In genomic region chr10:72740526-72740925, GRCh38 we compare ENCODE assay signal across 10 cellular contexts. TPM values are rescaled to one million over a fixed set of nuclear protein-coding genes. Genes with fewer than 3 reads are reported as not detected.
DNase-seq lines count a peak whose midpoint lies in the region; ATAC-seq and TF ChIP-seq lines count a peak whose summit lies in the region.
"Had no signal": no experiment of that assay in that cellular context is flagged by ENCODE, and none has a peak within 500 bp of the region (broad histone marks: within the 10 kb centered on the region; RNA-seq: fewer than 3 reads in every experiment).

No MANE protein-coding gene starts in this region.

- in situ Hi-C loops in IMR-90 (cut with MboI; ENCODE audit: low sequenced_read_pairs), result no loop called here
- in situ Hi-C loops in GM13977 (cut with MboI; ENCODE audit: low pct_unique_long_range_greater_than_20kb, low sequenced_read_pairs, unreplicated experiment), result no loop called here

- no peaks in the 10 kb centered on the region for H3K4me1 Mint-ChIP-seq in activated CD4-positive, alpha-beta memory T cell treated with anti-CD3 and anti-CD28 coated beads, Interleukin-2, amount 10 ng/mL, durations not matched to agents 7 days and 5 days
- peaks cover 28% of the 10 kb centered on the region for H3K4me1 Mint-ChIP-seq in endothelial cell (ENCODE audit: unreplicated experiment)

- H4K20me1 ChIP-seq in IMR-90 (ENCODE audit: insufficient read depth, low read length), result peaks cover 9% of the 10 kb centered on the region; the same call in 1 of the 2 replicates

- no peak overlapping the region for H2BK20ac ChIP-seq in IMR-90 (ENCODE audit: low read depth, low read length)

- H4K8ac ChIP-seq in IMR-90 (ENCODE audit: low read depth in 2 of 2, low read length in 2 of 2), result no peak overlapping the region

- intact Hi-C loops in IMR-90 (cut with micrococcal nuclease), result no loop called here
- intact Hi-C loops in body of pancreas (cut with DNase I), result no loop called here

- TF ChIP-seq CTCF in IMR-90 (conservative IDR thresholded peaks at IDR 0.05; ENCODE audit: low read depth, low read length) (no peak), body of pancreas (IDR thresholded peaks at IDR 0.05) (no peak), GM13977 (IDR thresholded peaks at IDR 0.05; ENCODE audit: extremely low read depth, insufficient read depth, missing control alignments) (no peak), endothelial cell (IDR thresholded peaks at IDR 0.05; ENCODE audit: unreplicated experiment) (no peak)

- H3K36me3 ChIP-seq in IMR-90 (ENCODE audit: control insufficient read depth, insufficient read depth, low read length), result no peaks in the 10 kb centered on the region
- no peaks in the 10 kb centered on the region for H3K36me3 ChIP-seq in body of pancreas (replicated peaks in 1 of 2; ENCODE audit: insufficient read depth in 1 of 2, low read depth in 2 of 2)

- no peak overlapping the region for H2BK5ac ChIP-seq in IMR-90 (ENCODE audit: low read depth, low read length, poor library complexity, severe bottlenecking)

- no TSS peak for BruUV-seq in IMR-90 (replicated peaks; lab: Mats Ljungman, UMichigan)

- peak; percentile 20 for DNase-seq in AG20443 (ENCODE audit: low spot score)
- peak; percentile 65 for DNase-seq in IMR-90
- DNase-seq in body of pancreas, result peak in 3 of 4 donors; percentile 22 to 36 (median 23)
- DNase-seq in kidney glomerular epithelial cell (lab: John Stamatoyannopoulos, UW), result peak; percentile 35
- no peak for DNase-seq in GM13977 (ENCODE audit: low spot score)
- DNase-seq in activated CD4-positive, alpha-beta memory T cell treated with anti-CD3 and anti-CD28 coated beads, Interleukin-2, amount 10 ng/mL, durations not matched to agents 7 days and 5 days, result no peak
- no peak for DNase-seq in endothelial cell (ENCODE audit: low spot score)
- DNase-seq: GF-D8, NCI-H526 treated with DMSO at 0.1 percent for 48 hours had no signal

- no peak overlapping the region for H2BK120ac ChIP-seq in IMR-90 (ENCODE audit: low read depth, low read length)

- H4K91ac ChIP-seq in IMR-90 (ENCODE audit: insufficient read depth, low read depth, low read length), result no peak overlapping the region

- POLR2A ChIA-PET in IMR-90 (lab: Charles Lee; ENCODE audit: unreplicated experiment), result no interaction called here
- POLR2A ChIA-PET in activated CD4-positive, alpha-beta memory T cell treated with anti-CD3 and anti-CD28 coated beads, Interleukin-2, amount 10 ng/mL, durations not matched to agents 7 days and 5 days (lab: Charles Lee), result no interaction called here

- dilution Hi-C loops in IMR-90 (cut with HindIII; ENCODE audit: low sequenced_read_pairs, unreplicated experiment), result no loop called here

- no peak overlapping the region for H3K18ac ChIP-seq in IMR-90 (ENCODE audit: low read depth, low read length)

- H3K27me3 ChIP-seq in IMR-90 (ENCODE audit: control insufficient read depth, insufficient read depth, low read length), result no peaks in the 10 kb centered on the region
- H3K27me3 ChIP-seq in body of pancreas, result no peaks in the 10 kb centered on the region

- H3K27ac Mint-ChIP-seq in activated CD4-positive, alpha-beta memory T cell treated with anti-CD3 and anti-CD28 coated beads, Interleukin-2, amount 10 ng/mL, durations not matched to agents 7 days and 5 days, result no peak overlapping the region
- no peak overlapping the region for H3K27ac Mint-ChIP-seq in endothelial cell (ENCODE audit: unreplicated experiment)

- H3K4me2 ChIP-seq in IMR-90 (ENCODE audit: low read depth, low read length), result no peak overlapping the region

- H3K36me3 Mint-ChIP-seq in activated CD4-positive, alpha-beta memory T cell treated with anti-CD3 and anti-CD28 coated beads, Interleukin-2, amount 10 ng/mL, durations not matched to agents 7 days and 5 days (ENCODE audit: low read depth), result no peaks in the 10 kb centered on the region
- H3K36me3 Mint-ChIP-seq in endothelial cell (ENCODE audit: low read depth, unreplicated experiment), result no peaks in the 10 kb centered on the region

- no peak overlapping the region for H2BK15ac ChIP-seq in IMR-90 (ENCODE audit: low read depth, low read length)

- WGBS in IMR-90 (ENCODE audit: extremely low coverage in 2 of 2, insufficient read length in 1 of 2), 2 experiments, result no CpG with 5 or more reads among the region's 2 CpGs
- WGBS in body of pancreas, 2 donors, result 49 to 62% methylated on average over 2 of the region's 2 CpGs

- no peak overlapping the region for H3K23ac ChIP-seq in IMR-90 (ENCODE audit: low read depth, low read length)

- no peak overlapping the region for H3K56ac ChIP-seq in IMR-90 (ENCODE audit: extremely low read depth, insufficient read depth, low read length)

- no peak overlapping the region for H4K5ac ChIP-seq in IMR-90 (ENCODE audit: low read depth, low read length)

- peaks cover 8% of the 10 kb centered on the region for H3K9me1 ChIP-seq in IMR-90 (ENCODE audit: insufficient read depth, low read length)

- no peak for TF ChIP-seq RAD21 in IMR-90 (IDR thresholded peaks at IDR 0.05; ENCODE audit: low read length)

- H3K9ac ChIP-seq in IMR-90 (ENCODE audit: low read depth, low read length), result no peak overlapping the region

- H3K27ac ChIP-seq in IMR-90 (ENCODE audit: insufficient read depth, low read length) (no peak overlapping the region), body of pancreas (no peak overlapping the region)

- no peak overlapping the region for H2AK5ac ChIP-seq in IMR-90 (ENCODE audit: low read depth, low read length)

- no peaks in the 10 kb centered on the region for H3K27me3 Mint-ChIP-seq in activated CD4-positive, alpha-beta memory T cell treated with anti-CD3 and anti-CD28 coated beads, Interleukin-2, amount 10 ng/mL, durations not matched to agents 7 days and 5 days
- H3K27me3 Mint-ChIP-seq in endothelial cell (ENCODE audit: unreplicated experiment), result peaks cover 3% of the 10 kb centered on the region

- TF ChIP-seq POLR2A in IMR-90 (IDR thresholded peaks at IDR 0.05; ENCODE audit: low read depth, low read length) (no peak), body of pancreas (IDR thresholded peaks at IDR 0.05) (no peak)

- no peaks in the 10 kb centered on the region for H3K9me3 Mint-ChIP-seq in activated CD4-positive, alpha-beta memory T cell treated with anti-CD3 and anti-CD28 coated beads, Interleukin-2, amount 10 ng/mL, durations not matched to agents 7 days and 5 days
- H3K9me3 Mint-ChIP-seq in endothelial cell (ENCODE audit: unreplicated experiment), result no peaks in the 10 kb centered on the region

- H2AFZ ChIP-seq in IMR-90 (replicated peaks; ENCODE audit: low read length, poor library complexity), result no peak overlapping the region

- H2AK9ac ChIP-seq in IMR-90 (replicated peaks; ENCODE audit: low read depth, low read length, poor library complexity), result no peak overlapping the region

- no peak overlapping the region for H3K4ac ChIP-seq in IMR-90 (ENCODE audit: low read depth, low read length)

- H3K4me3 ChIP-seq in IMR-90 (ENCODE audit: insufficient read depth, low read depth, low read length) (no peak overlapping the region), body of pancreas (no peak overlapping the region)

- ATAC-seq in IMR-90 (ENCODE audit: low read depth), result no peak
- ATAC-seq in body of pancreas, result peak; percentile 42
- no peak for ATAC-seq in HG02642 (IDR thresholded peaks at IDR 0.05; ENCODE audit: poor library complexity, unreplicated experiment)

- H3K4me1 ChIP-seq in IMR-90 (ENCODE audit: control insufficient read depth, insufficient read depth, low read length), result peaks cover 18% of the 10 kb centered on the region
- H3K4me1 ChIP-seq in body of pancreas, result peaks cover 28% of the 10 kb centered on the region

- H3K9me3 ChIP-seq in IMR-90 (ENCODE audit: control insufficient read depth, insufficient read depth, low read length), result no peaks in the 10 kb centered on the region
- no peaks in the 10 kb centered on the region for H3K9me3 ChIP-seq in body of pancreas

- H3K14ac ChIP-seq in IMR-90 (replicated peaks; ENCODE audit: low read depth, low read length), result no peak overlapping the region

- CTCF ChIA-PET in IMR-90 (lab: Yijun Ruan, JAX), result interaction anchor here (0.6 kb wide), 1 partner anchor 54 kb away, joined by 3 read pairs; no protein-coding TSS in a partner anchor
- CTCF ChIA-PET in activated CD4-positive, alpha-beta memory T cell treated with anti-CD3 and anti-CD28 coated beads, Interleukin-2, amount 10 ng/mL, durations not matched to agents 7 days and 5 days (lab: Charles Lee), result no interaction called here

- no peak overlapping the region for H3K4me3 Mint-ChIP-seq in activated CD4-positive, alpha-beta memory T cell treated with anti-CD3 and anti-CD28 coated beads, Interleukin-2, amount 10 ng/mL, durations not matched to agents 7 days and 5 days
- no peak overlapping the region for H3K4me3 Mint-ChIP-seq in endothelial cell (ENCODE audit: unreplicated experiment)

- H3K79me1 ChIP-seq in IMR-90 (ENCODE audit: low read depth in 1 of 2, low read length in 2 of 2), result peaks cover 26 to 62% of the 10 kb centered on the region in 2 experiments

TF ChIP-seq in IMR-90, 13 proteins besides CTCF, POLR2A, EP300 and RAD21 (continues in another document):
- TF ChIP-seq CHD1 (IDR thresholded peaks at IDR 0.05; ENCODE audit: low read depth, low read length) (no peak), MAFK (IDR thresholded peaks at IDR 0.05; ENCODE audit: low read depth, low read length) (no peak), RFX5 (IDR thresholded peaks at IDR 0.05; ENCODE audit: low read depth, low read length) (no peak), FOS (IDR thresholded peaks at IDR 0.05; ENCODE audit: low read depth, low read length) (no peak), RCOR1 (IDR thresholded peaks at IDR 0.05; ENCODE audit: insufficient replicate concordance, low read length) (no peak), USF2 (IDR thresholded peaks at IDR 0.05; ENCODE audit: low read depth, low read length) (no peak), MXI1 (IDR thresholded peaks at IDR 0.05; ENCODE audit: borderline replicate concordance, low read depth, low read length) (no peak), BHLHE40 (IDR thresholded peaks at IDR 0.05; ENCODE audit: low read depth, low read length) (no peak), CEBPB (IDR thresholded peaks at IDR 0.05; ENCODE audit: low read depth, low read length) (no peak)

RNA-seq across cellular contexts. Expression of gene MCU, which starts 48.6 kb away (rescaled TPM):
- 36.2 and 39.7 TPM in 2 replicates for total RNA-seq in IMR-90 (2012; rRNA removed)
- 35.1 and 36.7 TPM in 2 replicates for polyA plus RNA-seq in IMR-90 (2012; rRNA removed)
- 9.6 and 11.2 TPM in 2 replicates for polyA plus RNA-seq in IMR-90 (2012; cell fraction: cytosol; rRNA removed)
- 12.1 and 61.4 TPM in 2 replicates for polyA plus RNA-seq in IMR-90 (2012; cell fraction: nucleus; rRNA removed; ENCODE audit: low replicate concordance)
- total RNA-seq in body of pancreas, result 10 to 100 TPM in 1 of 2 donors, 1 to 10 TPM in 1; 7.9 to 17.1 TPM
- total RNA-seq in activated CD4-positive, alpha-beta memory T cell treated with anti-CD3 and anti-CD28 coated beads, Interleukin-2, amount 10 ng/mL, durations not matched to agents 7 days and 5 days, result 10 to 100 TPM; 14.5 to 16.1 TPM
- total RNA-seq in endothelial cell (ENCODE audit: unreplicated experiment), result 39.6 TPM

Comparison
In these comparisons a context has a peak if more than half of its experiments do, and no peak if none do; other contexts are left out.
1. DNase-seq: peak in AG20443 (single experiment), IMR-90 (single experiment), body of pancreas (3 of 4) and kidney glomerular epithelial cell (single experiment); none in GM13977 (single experiment), activated CD4-positive, alpha-beta memory T cell treated with anti-CD3 and anti-CD28 coated beads, Interleukin-2, amount 10 ng/mL, durations not matched to agents 7 days and 5 days (single experiment) and endothelial cell (single experiment).